Comparison of ENCODE assay signal across 2 cellular contexts in the genomic region with DNA sequence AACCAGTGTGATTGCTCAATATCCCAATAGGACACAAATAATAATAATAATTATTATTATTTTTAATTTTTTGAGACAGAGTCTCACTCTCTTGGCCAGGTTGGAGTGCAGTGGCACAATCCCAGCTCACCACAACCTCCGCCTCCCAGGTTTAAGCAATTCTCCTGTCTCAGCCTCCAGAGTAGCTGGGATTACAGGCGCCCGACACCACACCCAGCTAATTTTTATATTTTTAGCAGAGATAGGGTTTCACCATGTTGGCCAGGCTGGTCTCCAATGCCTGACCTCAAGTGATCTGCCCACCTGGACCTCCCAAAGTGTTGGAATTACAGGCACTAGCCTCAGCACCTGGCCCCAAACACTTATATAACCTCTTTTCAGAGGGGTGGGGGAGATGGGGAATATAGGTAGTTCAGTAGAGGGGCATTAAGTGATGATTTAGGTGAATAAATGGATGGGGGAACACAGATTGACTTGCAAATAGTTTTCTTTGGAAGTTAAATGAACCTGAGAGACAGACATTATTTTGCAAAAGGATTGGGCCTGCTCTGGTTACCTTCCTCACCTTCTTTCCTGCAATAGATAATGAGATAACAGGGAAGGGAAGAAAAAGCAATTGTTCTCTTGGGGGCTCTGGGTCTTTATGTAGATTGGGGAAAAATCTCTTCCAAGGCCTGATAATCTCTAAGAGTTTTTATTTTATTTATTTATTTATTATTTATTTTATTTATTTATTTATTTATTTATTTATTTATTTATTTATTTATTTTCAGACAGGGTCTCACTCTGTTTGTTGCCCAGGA.
TF ChIP-seq lines count a peak whose summit lies in the region.

No MANE protein-coding gene starts in this region.

TF ChIP-seq in HEK293, 187 proteins besides CTCF, POLR2A, EP300 and RAD21 (continued from another document and continues in another):
- TF ChIP-seq, protein P1, sequence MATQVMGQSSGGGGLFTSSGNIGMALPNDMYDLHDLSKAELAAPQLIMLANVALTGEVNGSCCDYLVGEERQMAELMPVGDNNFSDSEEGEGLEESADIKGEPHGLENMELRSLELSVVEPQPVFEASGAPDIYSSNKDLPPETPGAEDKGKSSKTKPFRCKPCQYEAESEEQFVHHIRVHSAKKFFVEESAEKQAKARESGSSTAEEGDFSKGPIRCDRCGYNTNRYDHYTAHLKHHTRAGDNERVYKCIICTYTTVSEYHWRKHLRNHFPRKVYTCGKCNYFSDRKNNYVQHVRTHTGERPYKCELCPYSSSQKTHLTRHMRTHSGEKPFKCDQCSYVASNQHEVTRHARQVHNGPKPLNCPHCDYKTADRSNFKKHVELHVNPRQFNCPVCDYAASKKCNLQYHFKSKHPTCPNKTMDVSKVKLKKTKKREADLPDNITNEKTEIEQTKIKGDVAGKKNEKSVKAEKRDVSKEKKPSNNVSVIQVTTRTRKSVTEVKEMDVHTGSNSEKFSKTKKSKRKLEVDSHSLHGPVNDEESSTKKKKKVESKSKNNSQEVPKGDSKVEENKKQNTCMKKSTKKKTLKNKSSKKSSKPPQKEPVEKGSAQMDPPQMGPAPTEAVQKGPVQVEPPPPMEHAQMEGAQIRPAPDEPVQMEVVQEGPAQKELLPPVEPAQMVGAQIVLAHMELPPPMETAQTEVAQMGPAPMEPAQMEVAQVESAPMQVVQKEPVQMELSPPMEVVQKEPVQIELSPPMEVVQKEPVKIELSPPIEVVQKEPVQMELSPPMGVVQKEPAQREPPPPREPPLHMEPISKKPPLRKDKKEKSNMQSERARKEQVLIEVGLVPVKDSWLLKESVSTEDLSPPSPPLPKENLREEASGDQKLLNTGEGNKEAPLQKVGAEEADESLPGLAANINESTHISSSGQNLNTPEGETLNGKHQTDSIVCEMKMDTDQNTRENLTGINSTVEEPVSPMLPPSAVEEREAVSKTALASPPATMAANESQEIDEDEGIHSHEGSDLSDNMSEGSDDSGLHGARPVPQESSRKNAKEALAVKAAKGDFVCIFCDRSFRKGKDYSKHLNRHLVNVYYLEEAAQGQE (tag by site-specific recombination; IDR thresholded peaks at IDR 0.05): peak; percentile 83
- TF ChIP-seq ZNF677 (tag by site-specific recombination; IDR thresholded peaks at IDR 0.05) (no peak), ZNF654 (tag by site-specific recombination; IDR thresholded peaks at IDR 0.05; ENCODE audit: low read depth) (peak; percentile 61), ZBTB17 (tag by site-specific recombination; IDR thresholded peaks at IDR 0.05) (no peak), ZNF394 (tag by site-specific recombination; IDR thresholded peaks at IDR 0.05; ENCODE audit: borderline replicate concordance) (peak; percentile 99)
- TF ChIP-seq, protein P2, sequence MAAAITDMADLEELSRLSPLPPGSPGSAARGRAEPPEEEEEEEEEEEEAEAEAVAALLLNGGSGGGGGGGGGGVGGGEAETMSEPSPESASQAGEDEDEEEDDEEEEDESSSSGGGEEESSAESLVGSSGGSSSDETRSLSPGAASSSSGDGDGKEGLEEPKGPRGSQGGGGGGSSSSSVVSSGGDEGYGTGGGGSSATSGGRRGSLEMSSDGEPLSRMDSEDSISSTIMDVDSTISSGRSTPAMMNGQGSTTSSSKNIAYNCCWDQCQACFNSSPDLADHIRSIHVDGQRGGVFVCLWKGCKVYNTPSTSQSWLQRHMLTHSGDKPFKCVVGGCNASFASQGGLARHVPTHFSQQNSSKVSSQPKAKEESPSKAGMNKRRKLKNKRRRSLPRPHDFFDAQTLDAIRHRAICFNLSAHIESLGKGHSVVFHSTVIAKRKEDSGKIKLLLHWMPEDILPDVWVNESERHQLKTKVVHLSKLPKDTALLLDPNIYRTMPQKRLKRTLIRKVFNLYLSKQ (tag by site-specific recombination; IDR thresholded peaks at IDR 0.05; ENCODE audit: borderline replicate concordance): 0 out of 2 replicates have a peak, but pooled peaks have one; percentile 47
- TF ChIP-seq, protein P3, sequence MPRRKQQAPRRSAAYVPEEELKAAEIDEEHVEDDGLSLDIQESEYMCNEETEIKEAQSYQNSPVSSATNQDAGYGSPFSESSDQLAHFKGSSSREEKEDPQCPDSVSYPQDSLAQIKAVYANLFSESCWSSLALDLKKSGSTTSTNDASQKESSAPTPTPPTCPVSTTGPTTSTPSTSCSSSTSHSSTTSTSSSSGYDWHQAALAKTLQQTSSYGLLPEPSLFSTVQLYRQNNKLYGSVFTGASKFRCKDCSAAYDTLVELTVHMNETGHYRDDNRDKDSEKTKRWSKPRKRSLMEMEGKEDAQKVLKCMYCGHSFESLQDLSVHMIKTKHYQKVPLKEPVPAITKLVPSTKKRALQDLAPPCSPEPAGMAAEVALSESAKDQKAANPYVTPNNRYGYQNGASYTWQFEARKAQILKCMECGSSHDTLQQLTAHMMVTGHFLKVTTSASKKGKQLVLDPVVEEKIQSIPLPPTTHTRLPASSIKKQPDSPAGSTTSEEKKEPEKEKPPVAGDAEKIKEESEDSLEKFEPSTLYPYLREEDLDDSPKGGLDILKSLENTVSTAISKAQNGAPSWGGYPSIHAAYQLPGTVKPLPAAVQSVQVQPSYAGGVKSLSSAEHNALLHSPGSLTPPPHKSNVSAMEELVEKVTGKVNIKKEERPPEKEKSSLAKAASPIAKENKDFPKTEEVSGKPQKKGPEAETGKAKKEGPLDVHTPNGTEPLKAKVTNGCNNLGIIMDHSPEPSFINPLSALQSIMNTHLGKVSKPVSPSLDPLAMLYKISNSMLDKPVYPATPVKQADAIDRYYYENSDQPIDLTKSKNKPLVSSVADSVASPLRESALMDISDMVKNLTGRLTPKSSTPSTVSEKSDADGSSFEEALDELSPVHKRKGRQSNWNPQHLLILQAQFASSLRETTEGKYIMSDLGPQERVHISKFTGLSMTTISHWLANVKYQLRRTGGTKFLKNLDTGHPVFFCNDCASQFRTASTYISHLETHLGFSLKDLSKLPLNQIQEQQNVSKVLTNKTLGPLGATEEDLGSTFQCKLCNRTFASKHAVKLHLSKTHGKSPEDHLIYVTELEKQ (tag by site-specific recombination; IDR thresholded peaks at IDR 0.05; ENCODE audit: borderline replicate concordance): peak; percentile 14; the same call in 1 of the 2 replicates
- TF ChIP-seq, protein P4, sequence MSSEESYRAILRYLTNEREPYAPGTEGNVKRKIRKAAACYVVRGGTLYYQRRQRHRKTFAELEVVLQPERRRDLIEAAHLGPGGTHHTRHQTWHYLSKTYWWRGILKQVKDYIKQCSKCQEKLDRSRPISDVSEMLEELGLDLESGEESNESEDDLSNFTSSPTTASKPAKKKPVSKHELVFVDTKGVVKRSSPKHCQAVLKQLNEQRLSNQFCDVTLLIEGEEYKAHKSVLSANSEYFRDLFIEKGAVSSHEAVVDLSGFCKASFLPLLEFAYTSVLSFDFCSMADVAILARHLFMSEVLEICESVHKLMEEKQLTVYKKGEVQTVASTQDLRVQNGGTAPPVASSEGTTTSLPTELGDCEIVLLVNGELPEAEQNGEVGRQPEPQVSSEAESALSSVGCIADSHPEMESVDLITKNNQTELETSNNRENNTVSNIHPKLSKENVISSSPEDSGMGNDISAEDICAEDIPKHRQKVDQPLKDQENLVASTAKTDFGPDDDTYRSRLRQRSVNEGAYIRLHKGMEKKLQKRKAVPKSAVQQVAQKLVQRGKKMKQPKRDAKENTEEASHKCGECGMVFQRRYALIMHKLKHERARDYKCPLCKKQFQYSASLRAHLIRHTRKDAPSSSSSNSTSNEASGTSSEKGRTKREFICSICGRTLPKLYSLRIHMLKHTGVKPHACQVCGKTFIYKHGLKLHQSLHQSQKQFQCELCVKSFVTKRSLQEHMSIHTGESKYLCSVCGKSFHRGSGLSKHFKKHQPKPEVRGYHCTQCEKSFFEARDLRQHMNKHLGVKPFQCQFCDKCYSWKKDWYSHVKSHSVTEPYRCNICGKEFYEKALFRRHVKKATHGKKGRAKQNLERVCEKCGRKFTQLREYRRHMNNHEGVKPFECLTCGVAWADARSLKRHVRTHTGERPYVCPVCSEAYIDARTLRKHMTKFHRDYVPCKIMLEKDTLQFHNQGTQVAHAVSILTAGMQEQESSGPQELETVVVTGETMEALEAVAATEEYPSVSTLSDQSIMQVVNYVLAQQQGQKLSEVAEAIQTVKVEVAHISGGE (tag by site-specific recombination; conservative IDR thresholded peaks at IDR 0.05; ENCODE audit: low read depth): peak; percentile 89

TF ChIP-seq in WTC11, 78 proteins besides CTCF, POLR2A, EP300 and RAD21 (continued from another document and continues in another):
- no peak for TF ChIP-seq MYBL2 (CRISPR knock-in tag; IDR thresholded peaks at IDR 0.05)
- no peak for TF ChIP-seq NR2C2 (CRISPR knock-in tag; IDR thresholded peaks at IDR 0.05)
- peak; percentile 44; the same call in 1 of the 2 replicates for TF ChIP-seq TEAD1 (CRISPR knock-in tag; IDR thresholded peaks at IDR 0.05)
- TF ChIP-seq GTF2I (CRISPR knock-in tag; conservative IDR thresholded peaks at IDR 0.05): no peak
- TF ChIP-seq, protein P5, sequence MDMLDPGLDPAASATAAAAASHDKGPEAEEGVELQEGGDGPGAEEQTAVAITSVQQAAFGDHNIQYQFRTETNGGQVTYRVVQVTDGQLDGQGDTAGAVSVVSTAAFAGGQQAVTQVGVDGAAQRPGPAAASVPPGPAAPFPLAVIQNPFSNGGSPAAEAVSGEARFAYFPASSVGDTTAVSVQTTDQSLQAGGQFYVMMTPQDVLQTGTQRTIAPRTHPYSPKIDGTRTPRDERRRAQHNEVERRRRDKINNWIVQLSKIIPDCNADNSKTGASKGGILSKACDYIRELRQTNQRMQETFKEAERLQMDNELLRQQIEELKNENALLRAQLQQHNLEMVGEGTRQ (CRISPR knock-in tag; IDR thresholded peaks at IDR 0.05): no peak
- no peak for TF ChIP-seq ZBTB21 (CRISPR knock-in tag; IDR thresholded peaks at IDR 0.05; ENCODE audit: borderline replicate concordance)
- TF ChIP-seq FOXP1 (CRISPR knock-in tag; IDR thresholded peaks at IDR 0.05; ENCODE audit: borderline replicate concordance): no peak
- no peak for TF ChIP-seq FOXJ3 (CRISPR knock-in tag; IDR thresholded peaks at IDR 0.05; ENCODE audit: borderline replicate concordance)
- TF ChIP-seq TP53 (CRISPR knock-in tag; IDR thresholded peaks at IDR 0.05): no peak
- TF ChIP-seq, protein P6, sequence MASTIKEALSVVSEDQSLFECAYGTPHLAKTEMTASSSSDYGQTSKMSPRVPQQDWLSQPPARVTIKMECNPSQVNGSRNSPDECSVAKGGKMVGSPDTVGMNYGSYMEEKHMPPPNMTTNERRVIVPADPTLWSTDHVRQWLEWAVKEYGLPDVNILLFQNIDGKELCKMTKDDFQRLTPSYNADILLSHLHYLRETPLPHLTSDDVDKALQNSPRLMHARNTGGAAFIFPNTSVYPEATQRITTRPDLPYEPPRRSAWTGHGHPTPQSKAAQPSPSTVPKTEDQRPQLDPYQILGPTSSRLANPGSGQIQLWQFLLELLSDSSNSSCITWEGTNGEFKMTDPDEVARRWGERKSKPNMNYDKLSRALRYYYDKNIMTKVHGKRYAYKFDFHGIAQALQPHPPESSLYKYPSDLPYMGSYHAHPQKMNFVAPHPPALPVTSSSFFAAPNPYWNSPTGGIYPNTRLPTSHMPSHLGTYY (CRISPR knock-in tag; IDR thresholded peaks at IDR 0.05): no peak
- 0 out of 2 replicates have a peak, but pooled peaks have one; percentile 53 for TF ChIP-seq MXD4 (CRISPR knock-in tag; IDR thresholded peaks at IDR 0.05; ENCODE audit: borderline replicate concordance)
- TF ChIP-seq SMAD4 (CRISPR knock-in tag; IDR thresholded peaks at IDR 0.05): no peak
- TF ChIP-seq, protein P7, sequence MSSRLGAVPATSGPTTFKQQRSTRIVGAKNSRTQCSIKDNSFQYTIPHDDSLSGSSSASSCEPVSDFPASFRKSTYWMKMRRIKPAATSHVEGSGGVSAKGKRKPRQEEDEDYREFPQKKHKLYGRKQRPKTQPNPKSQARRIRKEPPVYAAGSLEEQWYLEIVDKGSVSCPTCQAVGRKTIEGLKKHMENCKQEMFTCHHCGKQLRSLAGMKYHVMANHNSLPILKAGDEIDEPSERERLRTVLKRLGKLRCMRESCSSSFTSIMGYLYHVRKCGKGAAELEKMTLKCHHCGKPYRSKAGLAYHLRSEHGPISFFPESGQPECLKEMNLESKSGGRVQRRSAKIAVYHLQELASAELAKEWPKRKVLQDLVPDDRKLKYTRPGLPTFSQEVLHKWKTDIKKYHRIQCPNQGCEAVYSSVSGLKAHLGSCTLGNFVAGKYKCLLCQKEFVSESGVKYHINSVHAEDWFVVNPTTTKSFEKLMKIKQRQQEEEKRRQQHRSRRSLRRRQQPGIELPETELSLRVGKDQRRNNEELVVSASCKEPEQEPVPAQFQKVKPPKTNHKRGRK (CRISPR knock-in tag; IDR thresholded peaks at IDR 0.05; ENCODE audit: borderline replicate concordance): no peak
- TF ChIP-seq EMX1 (CRISPR knock-in tag; IDR thresholded peaks at IDR 0.05): no peak
- TF ChIP-seq CBFB (CRISPR knock-in tag; IDR thresholded peaks at IDR 0.05; ENCODE audit: low read depth): no peak
- TF ChIP-seq, protein P8, sequence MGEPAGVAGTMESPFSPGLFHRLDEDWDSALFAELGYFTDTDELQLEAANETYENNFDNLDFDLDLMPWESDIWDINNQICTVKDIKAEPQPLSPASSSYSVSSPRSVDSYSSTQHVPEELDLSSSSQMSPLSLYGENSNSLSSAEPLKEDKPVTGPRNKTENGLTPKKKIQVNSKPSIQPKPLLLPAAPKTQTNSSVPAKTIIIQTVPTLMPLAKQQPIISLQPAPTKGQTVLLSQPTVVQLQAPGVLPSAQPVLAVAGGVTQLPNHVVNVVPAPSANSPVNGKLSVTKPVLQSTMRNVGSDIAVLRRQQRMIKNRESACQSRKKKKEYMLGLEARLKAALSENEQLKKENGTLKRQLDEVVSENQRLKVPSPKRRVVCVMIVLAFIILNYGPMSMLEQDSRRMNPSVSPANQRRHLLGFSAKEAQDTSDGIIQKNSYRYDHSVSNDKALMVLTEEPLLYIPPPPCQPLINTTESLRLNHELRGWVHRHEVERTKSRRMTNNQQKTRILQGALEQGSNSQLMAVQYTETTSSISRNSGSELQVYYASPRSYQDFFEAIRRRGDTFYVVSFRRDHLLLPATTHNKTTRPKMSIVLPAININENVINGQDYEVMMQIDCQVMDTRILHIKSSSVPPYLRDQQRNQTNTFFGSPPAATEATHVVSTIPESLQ (CRISPR knock-in tag; IDR thresholded peaks at IDR 0.05): no peak
- TF ChIP-seq ESRRA (CRISPR knock-in tag; IDR thresholded peaks at IDR 0.05; ENCODE audit: borderline replicate concordance): no peak
- TF ChIP-seq, protein P9, sequence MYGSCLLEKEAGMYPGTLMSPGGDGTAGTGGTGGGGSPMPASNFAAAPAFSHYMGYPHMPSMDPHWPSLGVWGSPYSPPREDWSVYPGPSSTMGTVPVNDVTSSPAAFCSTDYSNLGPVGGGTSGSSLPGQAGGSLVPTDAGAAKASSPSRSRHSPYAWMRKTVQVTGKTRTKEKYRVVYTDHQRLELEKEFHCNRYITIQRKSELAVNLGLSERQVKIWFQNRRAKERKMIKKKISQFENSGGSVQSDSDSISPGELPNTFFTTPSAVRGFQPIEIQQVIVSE (CRISPR knock-in tag; IDR thresholded peaks at IDR 0.05; ENCODE audit: borderline replicate concordance): no peak
- TF ChIP-seq GABPB1 (CRISPR knock-in tag; IDR thresholded peaks at IDR 0.05): no peak
- peak; percentile 66; the same call in 1 of the 2 replicates for TF ChIP-seq ZNF121 (CRISPR knock-in tag; IDR thresholded peaks at IDR 0.05)
- no peak for TF ChIP-seq NR3C1 (CRISPR knock-in tag; conservative IDR thresholded peaks at IDR 0.05; ENCODE audit: low read depth)
- 0 out of 2 replicates have a peak, but pooled peaks have one; percentile 13 for TF ChIP-seq SP1 (CRISPR knock-in tag; conservative IDR thresholded peaks at IDR 0.05)
- TF ChIP-seq, protein P10, sequence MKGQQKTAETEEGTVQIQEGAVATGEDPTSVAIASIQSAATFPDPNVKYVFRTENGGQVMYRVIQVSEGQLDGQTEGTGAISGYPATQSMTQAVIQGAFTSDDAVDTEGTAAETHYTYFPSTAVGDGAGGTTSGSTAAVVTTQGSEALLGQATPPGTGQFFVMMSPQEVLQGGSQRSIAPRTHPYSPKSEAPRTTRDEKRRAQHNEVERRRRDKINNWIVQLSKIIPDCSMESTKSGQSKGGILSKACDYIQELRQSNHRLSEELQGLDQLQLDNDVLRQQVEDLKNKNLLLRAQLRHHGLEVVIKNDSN (CRISPR knock-in tag; IDR thresholded peaks at IDR 0.05): no peak
